Comparison of ENCODE assay signal across 8 cellular contexts in the genomic region with DNA sequence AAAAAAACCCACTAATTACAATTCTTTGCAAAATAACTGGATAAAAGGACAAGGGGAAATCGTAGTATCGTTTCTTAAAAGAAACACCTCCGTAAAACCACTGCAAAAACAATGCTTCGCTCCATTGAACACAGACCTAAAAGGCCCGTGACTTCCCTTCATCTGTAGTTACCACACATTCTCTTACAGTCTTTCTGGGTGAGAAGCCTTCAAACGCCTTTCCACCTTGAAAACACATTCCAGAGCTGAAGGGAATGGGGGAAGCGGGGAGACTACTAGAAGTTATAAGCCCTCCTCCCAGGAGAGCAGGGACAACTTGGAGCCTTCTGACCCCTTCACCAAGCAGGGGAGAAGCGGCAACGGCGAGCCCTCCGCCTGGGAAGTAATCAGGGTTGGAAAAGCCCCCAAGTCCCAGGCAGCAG. TPM values are rescaled to one million over a fixed set of nuclear protein-coding genes. Genes with fewer than 3 reads are reported as not detected.
DNase-seq lines count a peak whose midpoint lies in the region; ATAC-seq and TF ChIP-seq lines count a peak whose summit lies in the region.

No MANE protein-coding gene starts in this region.

- DNase-seq in activated CD8-positive, alpha-beta memory T cell treated with anti-CD3 and anti-CD28 coated beads, Interleukin-2, amount 50 U/mL, for 48 hours, result peak; percentile 63
- no peak for DNase-seq in activated CD8-positive, alpha-beta memory T cell treated with anti-CD3 and anti-CD28 coated beads, Interleukin-2, amount 50 U/mL, for 4 hours
- DNase-seq in H7 (no peak), LoVo (ENCODE audit: low spot score) (peak; percentile 40), right cardiac atrium (no peak), psoas muscle (no peak), GDM1 (lab: John Stamatoyannopoulos, UW) (no peak)
- DNase-seq in activated naive CD8-positive, alpha-beta T cell treated with anti-CD3 and anti-CD28 coated beads, Interleukin-2, amount 10 ng/mL, durations not matched to agents 7 days and 5 days, result no peak

- H3K4me3 ChIP-seq in H7 (ENCODE audit: insufficient read depth, low read depth, low read length) (peak overlapping the region; percentile 95), right cardiac atrium (ENCODE audit: low read length) (peak overlapping the region; percentile 77), psoas muscle (peak overlapping the region; percentile 95)

- H3K4me1 ChIP-seq in right cardiac atrium (ENCODE audit: control insufficient read depth, insufficient read depth, low read length) (peaks cover 2% of the 10 kb centered on the region), psoas muscle (peaks cover 17% of the 10 kb centered on the region)

- no peaks in the 10 kb centered on the region for H3K36me3 ChIP-seq in H7 (replicated peaks; ENCODE audit: control insufficient read depth, insufficient read depth, low read length)
- no peaks in the 10 kb centered on the region for H3K36me3 ChIP-seq in psoas muscle (ENCODE audit: insufficient read depth in 1 of 2, low read depth in 1 of 2)

- peaks cover 17% of the 10 kb centered on the region for H3K4me1 Mint-ChIP-seq in activated naive CD8-positive, alpha-beta T cell treated with anti-CD3 and anti-CD28 coated beads, Interleukin-2, amount 10 ng/mL, durations not matched to agents 7 days and 5 days

- peak; percentile 7 for ATAC-seq in activated naive CD8-positive, alpha-beta T cell treated with anti-CD3 and anti-CD28 coated beads, Interleukin-2, amount 10 ng/mL, durations not matched to agents 7 days and 5 days (ENCODE audit: low read depth)
- ATAC-seq in right cardiac atrium (peak; percentile 45 to 52), psoas muscle (peak; percentile 33 to 60 (median 42))

- no peaks in the 10 kb centered on the region for H3K9me3 Mint-ChIP-seq in activated naive CD8-positive, alpha-beta T cell treated with anti-CD3 and anti-CD28 coated beads, Interleukin-2, amount 10 ng/mL, durations not matched to agents 7 days and 5 days

- no peaks in the 10 kb centered on the region for H3K9me3 ChIP-seq in right cardiac atrium (ENCODE audit: control insufficient read depth, low read length)
- no peaks in the 10 kb centered on the region for H3K9me3 ChIP-seq in psoas muscle

- no peaks in the 10 kb centered on the region for H3K27me3 Mint-ChIP-seq in activated naive CD8-positive, alpha-beta T cell treated with anti-CD3 and anti-CD28 coated beads, Interleukin-2, amount 10 ng/mL, durations not matched to agents 7 days and 5 days

- H3K27ac ChIP-seq in right cardiac atrium (ENCODE audit: low read length), result peak overlapping the region; percentile 49
- H3K27ac ChIP-seq in psoas muscle, result peak overlapping the region; percentile 79

- POLR2A ChIA-PET in activated naive CD8-positive, alpha-beta T cell treated with anti-CD3 and anti-CD28 coated beads, Interleukin-2, amount 10 ng/mL, durations not matched to agents 7 days and 5 days (lab: Charles Lee), result interaction anchor here (1.0 to 2.2 kb wide), 5 partner anchors 70 to 168 kb away, joined by 3 to 8 read pairs (median 7); a partner anchor contains a TSS

- H3K27me3 ChIP-seq in H7 (ENCODE audit: control insufficient read depth, insufficient read depth, low read length), result no peaks in the 10 kb centered on the region
- H3K27me3 ChIP-seq in right cardiac atrium (ENCODE audit: control insufficient read depth, insufficient read depth), result no peaks in the 10 kb centered on the region
- H3K27me3 ChIP-seq in psoas muscle (ENCODE audit: insufficient read depth in 3 of 3, low read length in 2 of 3), result no peaks in the 10 kb centered on the region

- H3K27ac Mint-ChIP-seq in activated naive CD8-positive, alpha-beta T cell treated with anti-CD3 and anti-CD28 coated beads, Interleukin-2, amount 10 ng/mL, durations not matched to agents 7 days and 5 days, result peak overlapping the region; percentile 85

- no peaks in the 10 kb centered on the region for H3K36me3 Mint-ChIP-seq in activated naive CD8-positive, alpha-beta T cell treated with anti-CD3 and anti-CD28 coated beads, Interleukin-2, amount 10 ng/mL, durations not matched to agents 7 days and 5 days

- H3K4me3 Mint-ChIP-seq in activated naive CD8-positive, alpha-beta T cell treated with anti-CD3 and anti-CD28 coated beads, Interleukin-2, amount 10 ng/mL, durations not matched to agents 7 days and 5 days, result peak overlapping the region; percentile 84

- intact Hi-C loops in right cardiac atrium (cut with DNase I), result loop anchor here in 2 of 4 donors (10.0 kb wide), 2 partner anchors 99 to 109 kb away; a partner anchor contains a TSS
- intact Hi-C loops in psoas muscle (cut with DNase I), result loop anchor here in 1 of 2 donors (5.0 kb wide), 1 partner anchor 577 kb away; a partner anchor contains a TSS

- WGBS in right cardiac atrium, result 0% methylated on average over 11 of the region's 11 CpGs
- 0 to 1% (median 1%) methylated on average over 11 of the region's 11 CpGs for WGBS in psoas muscle, 3 donors

- TF ChIP-seq CTCF in psoas muscle (IDR thresholded peaks at IDR 0.05), result no peak

RNA-seq across cellular contexts. Expression of a gene that starts 0.5 kb away (rescaled TPM):
- 14.5 and 19.5 TPM in 2 replicates for total RNA-seq in H7 (2014; rRNA removed; shearing (Covaris generic))
- total RNA-seq in activated naive CD8-positive, alpha-beta T cell treated with anti-CD3 and anti-CD28 coated beads, Interleukin-2, amount 10 ng/mL, durations not matched to agents 7 days and 5 days, result 10 to 100 TPM; 34.8 to 38.6 TPM
- total RNA-seq in right cardiac atrium, result 10 to 100 TPM; 31.7 to 36.9 (median 34.4) TPM
- polyA plus RNA-seq in right cardiac atrium, result 9.1 TPM
- 10 to 100 TPM; 22.0 to 31.9 (median 29.4) TPM for total RNA-seq in psoas muscle
- polyA plus RNA-seq in psoas muscle, result 10 to 100 TPM in 1 of 3 donors, 1 to 10 TPM in 2; 4.5 to 15.3 (median 4.8) TPM

Comparison
In these comparisons a context has a peak if more than half of its experiments do, and no peak if none do; other contexts are left out.
1. DNase-seq: peak in activated CD8-positive, alpha-beta memory T cell treated with anti-CD3 and anti-CD28 coated beads, Interleukin-2, amount 50 U/mL, for 48 hours (single experiment) and LoVo (single experiment); none in activated CD8-positive, alpha-beta memory T cell treated with anti-CD3 and anti-CD28 coated beads, Interleukin-2, amount 50 U/mL, for 4 hours (single experiment), H7 (single experiment), activated naive CD8-positive, alpha-beta T cell treated with anti-CD3 and anti-CD28 coated beads, Interleukin-2, amount 10 ng/mL, durations not matched to agents 7 days and 5 days (single experiment), right cardiac atrium (0 of 3), psoas muscle (0 of 2) and GDM1 (single experiment).
2. Peak in every context shown above with its lines, with median percentiles within 50 percentile points of each other: H3K4me3 ChIP-seq and ATAC-seq.